ENCODE assay signal across 22 cellular contexts in the genomic region with DNA sequence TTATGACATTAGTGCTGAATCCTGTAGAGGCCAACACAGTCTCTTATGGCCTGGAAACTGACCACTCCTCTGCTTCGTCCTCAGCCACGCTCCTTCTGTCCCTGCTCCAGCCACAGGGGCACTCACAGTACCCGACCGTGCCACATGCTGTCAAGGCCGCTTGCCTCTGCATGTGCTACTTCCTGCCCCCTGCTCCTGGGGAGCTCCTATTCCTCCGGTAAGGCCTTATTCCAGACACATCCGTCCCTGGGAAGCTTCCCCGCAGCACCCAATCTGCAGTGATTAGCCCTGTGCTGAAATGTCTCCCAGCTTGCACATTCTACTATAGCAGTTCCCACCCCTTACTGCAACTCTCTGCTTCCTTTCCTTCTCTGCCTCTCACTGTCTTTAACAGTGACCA.
"Had no signal": no experiment of that assay in that cellular context is flagged by ENCODE, and none has a peak within 500 bp of the region (broad histone marks: within the 10 kb centered on the region; RNA-seq: fewer than 3 reads in every experiment).

No MANE protein-coding gene starts in this region.

- H3K27me3 Mint-ChIP-seq: naive thymus-derived CD4-positive, alpha-beta T cell; natural killer cell treated with Interleukin-12 subunit alpha and Interleukin-12 subunit beta and Interleukin-15 and Interleukin-18, amount 100 ng/mL, for 72 hours; stimulated activated memory B cell treated with anti-CD40 and anti-IgM and Interleukin-4, amounts not matched to agents 10 μg/mL and 1 μg/mL and 100 μg/mL, for 72 hours; stimulated activated naive CD8-positive, alpha-beta T cell treated with anti-CD3 and anti-CD28 coated beads, Interleukin-15, amount 100 ng/mL, for 72 hours had no signal

- H3K9me3 ChIP-seq: left ventricle myocardium inferior, mucosa of descending colon, neutrophil, psoas muscle, right lobe of liver, thyroid gland, transverse colon, upper lobe of left lung, vagina had no signal

- H3K4me1 Mint-ChIP-seq: stimulated activated memory B cell treated with anti-CD40 and anti-IgM and Interleukin-4, amounts not matched to agents 10 μg/mL and 1 μg/mL and 100 μg/mL, for 72 hours had no signal

- H3K4me1 ChIP-seq: parathyroid adenoma, psoas muscle, upper lobe of left lung, vagina had no signal

- H3K27me3 ChIP-seq: neutrophil, right lobe of liver, thyroid gland, transverse colon, upper lobe of left lung, vagina had no signal

- ATAC-seq: naive thymus-derived CD4-positive, alpha-beta T cell; natural killer cell treated with Interleukin-12 subunit alpha and Interleukin-12 subunit beta and Interleukin-15 and Interleukin-18, amount 100 ng/mL, for 72 hours; stimulated activated memory B cell treated with anti-CD40 and anti-IgM and Interleukin-4, amounts not matched to agents 10 μg/mL and 1 μg/mL and 100 μg/mL, for 72 hours; stimulated activated naive CD8-positive, alpha-beta T cell treated with anti-CD3 and anti-CD28 coated beads, Interleukin-15, amount 100 ng/mL, for 72 hours had no signal

- H3K79me2 ChIP-seq: parathyroid adenoma had no signal

- H3K4me3 ChIP-seq: left ventricle myocardium inferior, lung, mucosa of descending colon, psoas muscle, right lobe of liver, smooth muscle cell, thyroid gland, transverse colon, upper lobe of left lung, vagina had no signal

- H3K9me3 Mint-ChIP-seq: immature natural killer cell; naive thymus-derived CD4-positive, alpha-beta T cell; natural killer cell treated with Interleukin-12 subunit alpha and Interleukin-12 subunit beta and Interleukin-15 and Interleukin-18, amount 100 ng/mL, for 72 hours; stimulated activated memory B cell treated with anti-CD40 and anti-IgM and Interleukin-4, amounts not matched to agents 10 μg/mL and 1 μg/mL and 100 μg/mL, for 72 hours; stimulated activated naive CD8-positive, alpha-beta T cell treated with anti-CD3 and anti-CD28 coated beads, Interleukin-15, amount 100 ng/mL, for 72 hours had no signal

- H3K27ac ChIP-seq: left ventricle myocardium inferior, neutrophil, parathyroid adenoma, psoas muscle, right lobe of liver, thyroid gland, transverse colon, upper lobe of left lung, vagina had no signal

- DNase-seq: kidney; left ventricle myocardium inferior; occipital lobe; psoas muscle; right lobe of liver; stimulated activated CD4-positive, alpha-beta T cell treated with anti-CD3 and anti-CD28 coated beads, Interleukin-1b, Interleukin-23, amount 100 ng/mL, for 48 hours; stimulated activated CD4-positive, alpha-beta T cell treated with anti-CD3 and anti-CD28 coated beads, Interleukin-4, amount 100 ng/mL, for 4 hours; stimulated activated naive CD4-positive, alpha-beta T cell treated with Interleukin-2 at 50 U/mL for 16 hours; stimulated activated naive CD8-positive, alpha-beta T cell treated with anti-CD3 and anti-CD28 coated beads, Interleukin-15, amount 100 ng/mL, for 72 hours; upper lobe of left lung had no signal

- H3K4me2 ChIP-seq: smooth muscle cell had no signal

- H3K9ac ChIP-seq: parathyroid adenoma had no signal

- H3K4me3 Mint-ChIP-seq: immature natural killer cell; naive thymus-derived CD4-positive, alpha-beta T cell; natural killer cell treated with Interleukin-12 subunit alpha and Interleukin-12 subunit beta and Interleukin-15 and Interleukin-18, amount 100 ng/mL, for 72 hours; stimulated activated memory B cell treated with anti-CD40 and anti-IgM and Interleukin-4, amounts not matched to agents 10 μg/mL and 1 μg/mL and 100 μg/mL, for 72 hours; stimulated activated naive CD8-positive, alpha-beta T cell treated with anti-CD3 and anti-CD28 coated beads, Interleukin-15, amount 100 ng/mL, for 72 hours had no signal

- H3K27ac Mint-ChIP-seq: immature natural killer cell; naive thymus-derived CD4-positive, alpha-beta T cell; natural killer cell treated with Interleukin-12 subunit alpha and Interleukin-12 subunit beta and Interleukin-15 and Interleukin-18, amount 100 ng/mL, for 72 hours; stimulated activated memory B cell treated with anti-CD40 and anti-IgM and Interleukin-4, amounts not matched to agents 10 μg/mL and 1 μg/mL and 100 μg/mL, for 72 hours; stimulated activated naive CD8-positive, alpha-beta T cell treated with anti-CD3 and anti-CD28 coated beads, Interleukin-15, amount 100 ng/mL, for 72 hours had no signal

- H3K36me3 ChIP-seq: left ventricle myocardium inferior, neutrophil, right lobe of liver, thyroid gland, transverse colon, upper lobe of left lung, vagina had no signal

- H3K36me3 Mint-ChIP-seq: immature natural killer cell; natural killer cell treated with Interleukin-12 subunit alpha and Interleukin-12 subunit beta and Interleukin-15 and Interleukin-18, amount 100 ng/mL, for 72 hours had no signal
